26 cellular contexts compared by ENCODE assay signal in the genomic region with DNA sequence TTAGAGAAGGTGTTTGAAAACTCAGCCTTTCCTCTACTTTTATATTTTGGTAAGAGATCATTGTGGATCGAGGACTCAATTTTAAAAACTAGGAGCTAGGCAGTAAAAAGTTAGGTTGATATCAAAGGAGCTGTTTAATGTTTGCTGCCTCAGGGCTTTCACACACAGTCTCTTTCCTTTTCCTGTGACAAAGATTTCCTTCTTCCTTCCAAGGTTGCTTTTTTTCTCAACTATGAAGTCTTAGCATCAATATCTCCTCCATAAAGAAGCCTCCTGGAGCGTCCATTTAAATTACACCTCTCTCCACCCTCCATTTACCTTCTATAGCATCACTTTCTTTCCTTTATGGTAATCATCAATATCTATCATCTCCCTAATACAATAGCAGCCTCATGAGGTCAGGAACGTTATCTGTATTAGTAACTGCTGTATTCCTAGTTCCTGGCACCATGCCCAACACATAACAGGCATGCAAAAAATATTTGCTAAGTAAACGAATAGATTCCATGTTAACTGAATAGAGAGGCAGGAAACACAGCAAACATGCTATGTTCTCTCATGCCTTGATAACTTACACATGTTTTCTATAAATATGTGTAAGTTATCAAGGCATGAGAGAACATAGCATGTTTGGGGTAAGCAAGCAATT. TPM values are rescaled to one million over a fixed set of nuclear protein-coding genes. Genes with fewer than 3 reads are reported as not detected.
A peak's percentile ranks its signal among the peaks of the same experiment; 100 is the strongest.
DNase-seq lines count a peak whose midpoint lies in the region; ATAC-seq lines count a peak whose summit lies in the region.
"Had no signal": no experiment of that assay in that cellular context is flagged by ENCODE, and none has a peak within 500 bp of the region (broad histone marks: within the 10 kb centered on the region; RNA-seq: fewer than 3 reads in every experiment).

No MANE protein-coding gene starts in this region.

- peak; percentile 55 for DNase-seq in EL
- peak; percentile 34 for DNase-seq in M059J (ENCODE audit: low read depth)
- DNase-seq in dermis blood vessel endothelial cell, result peak; percentile 36
- DNase-seq in iris pigment epithelial cell (ENCODE audit: low read depth), result peak; percentile 63
- DNase-seq in NCI-H1436 treated with DMSO at 0.1 percent for 48 hours (lab: John Stamatoyannopoulos, UW), result no peak
- DNase-seq: activated CD4-positive, alpha-beta T cell treated with anti-CD3 and anti-CD28 coated beads for 4 hours; activated naive CD4-positive, alpha-beta T cell treated with Interleukin-2 at 50 U/mL for 16 hours; activated T-cell treated with anti-CD3 and anti-CD28 coated beads, Interleukin-2, amount 50 U/mL, for 48 hours; AML-193; amniotic stem cell; central memory CD4-positive, alpha-beta T cell; DMS79 treated with DMSO at 0.1 percent for 48 hours; dorsolateral prefrontal cortex; Karpas-422; NCI-H2171; NCI-H82; OCI-M1; SIG-M5; stimulated activated naive CD8-positive, alpha-beta T cell treated with anti-CD3 and anti-CD28 coated beads, Interleukin-15, amount 100 ng/mL, for 72 hours; T-helper 17 cell; tibial artery had no signal

- ATAC-seq in HG03565 (IDR thresholded peaks at IDR 0.05; ENCODE audit: unreplicated experiment), result no peak
- no peak for ATAC-seq in HG03097 (IDR thresholded peaks at IDR 0.05; ENCODE audit: low FRiP score, unreplicated experiment)
- ATAC-seq: stimulated activated naive CD8-positive, alpha-beta T cell treated with anti-CD3 and anti-CD28 coated beads, Interleukin-15, amount 100 ng/mL, for 72 hours; T-helper 17 cell had no signal

RNA-seq across cellular contexts. Expression of gene GNAT3, which starts 48.5 kb away (rescaled TPM):
- total RNA-seq in M059J (2014; rRNA removed; shearing (Covaris generic)), result 0.12 and 1.6 TPM in 2 replicates
- total RNA-seq in dermis blood vessel endothelial cell, result not detected in 2 replicates
- total RNA-seq: dorsolateral prefrontal cortex, epithelial cell of proximal tubule, omental fat pad, renal cortical epithelial cell, T-helper 17 cell had no signal
